22 cellular contexts compared by ENCODE assay signal in genomic region chr4:132540797-132541196, GRCh38.
DNase-seq lines count a peak whose midpoint lies in the region; ATAC-seq, FAIRE-seq and TF ChIP-seq lines count a peak whose summit lies in the region.
"Had no signal": no experiment of that assay in that cellular context is flagged by ENCODE, and none has a peak within 500 bp of the region (broad histone marks: within the 10 kb centered on the region; RNA-seq: fewer than 3 reads in every experiment).

No MANE protein-coding gene starts in this region.

- DNase-seq in DMS53 (lab: John Stamatoyannopoulos, UW) (peak; percentile 85), NCI-H146 treated with DMSO at 0.1 percent for 48 hours (lab: John Stamatoyannopoulos, UW; ENCODE audit: unreplicated experiment) (peak; percentile 5), NCI-H345 (lab: John Stamatoyannopoulos, UW) (peak; percentile 68), SHP77 (lab: John Stamatoyannopoulos, UW) (peak; percentile 65 to 76), frontal cortex (ENCODE audit: low spot score in 2 of 2) (no peak), natural killer cell (no peak)
- no peak for DNase-seq in activated CD4-positive, CD25-positive, alpha-beta regulatory T cell treated with anti-CD3 and anti-CD28 coated beads, Interleukin-2, amount 50 U/mL, for 72 hours
- DNase-seq: activated CD4-positive, alpha-beta T cell treated with anti-CD3 and anti-CD28 coated beads for 4 hours; activated naive CD4-positive, alpha-beta T cell treated with anti-CD3 and anti-CD28 coated beads, Interleukin-2, amount 50 U/mL, for 16 hours; central memory CD4-positive, alpha-beta T cell; GDM1; heart left ventricle; KG1; mesenchymal stem cell; NCI-H524 treated with DMSO at 0.1 percent for 48 hours; occipital lobe; retina; Right ventricle myocardium superior; stimulated activated CD4-positive, alpha-beta T cell treated with anti-CD3 and anti-CD28 coated beads, Interleukin-2, amount 100 ng/mL, for 48 hours; stimulated activated naive B cell treated with anti-CD40 and anti-IgM and Interleukin-4, amounts not matched to agents 10 μg/mL and 1 μg/mL and 100 μg/mL, for 72 hours had no signal

- no peak overlapping the region for H3K27ac Mint-ChIP-seq in natural killer cell
- H3K27ac Mint-ChIP-seq: activated T-helper 1 cell treated with anti-CD3 and anti-CD28 coated beads, Interleukin-12 subunit alpha, Interleukin-12 subunit beta, Interleukin-2, Interleukin-4 antibody, amounts not matched to agents 30 ng/mL and 10 ng/mL and 1 ng/mL, durations not matched to agents 14 hours and 24 hours and 36 hours; stimulated activated naive B cell treated with anti-CD40 and anti-IgM and Interleukin-4, amounts not matched to agents 10 μg/mL and 1 μg/mL and 100 μg/mL, for 72 hours had no signal

- ATAC-seq in GM18517 (IDR thresholded peaks at IDR 0.05; ENCODE audit: unreplicated experiment): no peak
- no peak for ATAC-seq in natural killer cell
- ATAC-seq: heart left ventricle; stimulated activated naive B cell treated with anti-CD40 and anti-IgM and Interleukin-4, amounts not matched to agents 10 μg/mL and 1 μg/mL and 100 μg/mL, for 72 hours had no signal

- no peak for FAIRE-seq in frontal cortex (lab: Jason Lieb, UNC)

- no peak overlapping the region for H3K4me3 Mint-ChIP-seq in natural killer cell
- H3K4me3 Mint-ChIP-seq: activated T-helper 1 cell treated with anti-CD3 and anti-CD28 coated beads, Interleukin-12 subunit alpha, Interleukin-12 subunit beta, Interleukin-2, Interleukin-4 antibody, amounts not matched to agents 30 ng/mL and 10 ng/mL and 1 ng/mL, durations not matched to agents 14 hours and 24 hours and 36 hours; stimulated activated naive B cell treated with anti-CD40 and anti-IgM and Interleukin-4, amounts not matched to agents 10 μg/mL and 1 μg/mL and 100 μg/mL, for 72 hours had no signal

- peaks cover 15% of the 10 kb centered on the region for H3K36me3 Mint-ChIP-seq in natural killer cell
- H3K36me3 Mint-ChIP-seq: stimulated activated naive B cell treated with anti-CD40 and anti-IgM and Interleukin-4, amounts not matched to agents 10 μg/mL and 1 μg/mL and 100 μg/mL, for 72 hours had no signal

- no peaks in the 10 kb centered on the region for H3K27me3 Mint-ChIP-seq in natural killer cell (ENCODE audit: low read depth in 2 of 2)
- H3K27me3 Mint-ChIP-seq: stimulated activated naive B cell treated with anti-CD40 and anti-IgM and Interleukin-4, amounts not matched to agents 10 μg/mL and 1 μg/mL and 100 μg/mL, for 72 hours had no signal

- peaks cover 5 to 23% of the 10 kb centered on the region in 2 donors for H3K9me3 Mint-ChIP-seq in natural killer cell

- intact Hi-C loops in natural killer cell (cut with micrococcal nuclease): no loop called here

- no peaks in the 10 kb centered on the region for H3K4me1 Mint-ChIP-seq in natural killer cell
- H3K4me1 Mint-ChIP-seq: stimulated activated naive B cell treated with anti-CD40 and anti-IgM and Interleukin-4, amounts not matched to agents 10 μg/mL and 1 μg/mL and 100 μg/mL, for 72 hours had no signal

- TF ChIP-seq CTCF in natural killer cell (IDR thresholded peaks at IDR 0.05): no peak

Comparison
In these comparisons a context has a peak if more than half of its experiments do, and no peak if none do; other contexts are left out.
1. DNase-seq: peak in DMS53 (single experiment), NCI-H146 treated with DMSO at 0.1 percent for 48 hours (single experiment), NCI-H345 (single experiment) and SHP77 (2 of 2); none in frontal cortex (0 of 2), activated CD4-positive, CD25-positive, alpha-beta regulatory T cell treated with anti-CD3 and anti-CD28 coated beads, Interleukin-2, amount 50 U/mL, for 72 hours (single experiment) and natural killer cell (single experiment).